Comparison of ENCODE assay signal across 1 cellular context in the genomic region with DNA sequence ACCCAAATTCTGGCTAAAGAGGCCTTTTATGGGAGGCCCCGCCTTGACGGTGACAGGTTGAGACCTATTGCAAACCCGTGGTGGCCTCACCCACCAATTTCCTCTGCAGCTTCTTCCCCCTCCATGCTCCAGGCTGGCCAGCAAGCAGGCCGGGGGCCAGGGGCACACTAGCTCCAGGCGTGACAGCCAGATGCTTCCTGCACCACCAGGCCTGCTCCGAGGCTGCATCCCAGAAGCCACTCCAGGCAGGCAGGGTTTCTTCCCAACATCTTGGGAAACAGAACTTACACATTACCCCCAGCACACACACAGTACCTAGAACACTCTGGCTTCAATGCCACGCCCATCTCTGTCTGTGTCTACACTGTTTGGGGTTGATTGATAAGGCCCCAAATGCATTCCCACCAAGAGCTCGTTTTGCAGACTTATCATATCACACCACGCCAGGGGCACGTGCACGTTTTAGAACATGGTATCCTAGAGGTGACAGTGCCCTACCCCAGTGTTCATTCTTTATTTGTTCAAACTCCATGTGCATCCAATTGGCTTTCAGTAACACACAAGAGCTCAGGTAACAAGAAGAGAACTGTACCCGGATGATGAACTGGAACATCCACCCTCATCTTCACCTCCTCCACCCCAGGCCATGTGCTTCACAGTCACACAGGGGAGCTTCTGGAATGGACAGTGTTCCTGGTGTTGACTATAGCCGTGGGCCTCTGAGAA.
TF ChIP-seq lines count a peak whose summit lies in the region.

No MANE protein-coding gene starts in this region.

TF ChIP-seq in GM23338, 12 proteins besides CTCF, POLR2A, EP300 and RAD21 (continued from another document):
- TF ChIP-seq, protein P1, sequence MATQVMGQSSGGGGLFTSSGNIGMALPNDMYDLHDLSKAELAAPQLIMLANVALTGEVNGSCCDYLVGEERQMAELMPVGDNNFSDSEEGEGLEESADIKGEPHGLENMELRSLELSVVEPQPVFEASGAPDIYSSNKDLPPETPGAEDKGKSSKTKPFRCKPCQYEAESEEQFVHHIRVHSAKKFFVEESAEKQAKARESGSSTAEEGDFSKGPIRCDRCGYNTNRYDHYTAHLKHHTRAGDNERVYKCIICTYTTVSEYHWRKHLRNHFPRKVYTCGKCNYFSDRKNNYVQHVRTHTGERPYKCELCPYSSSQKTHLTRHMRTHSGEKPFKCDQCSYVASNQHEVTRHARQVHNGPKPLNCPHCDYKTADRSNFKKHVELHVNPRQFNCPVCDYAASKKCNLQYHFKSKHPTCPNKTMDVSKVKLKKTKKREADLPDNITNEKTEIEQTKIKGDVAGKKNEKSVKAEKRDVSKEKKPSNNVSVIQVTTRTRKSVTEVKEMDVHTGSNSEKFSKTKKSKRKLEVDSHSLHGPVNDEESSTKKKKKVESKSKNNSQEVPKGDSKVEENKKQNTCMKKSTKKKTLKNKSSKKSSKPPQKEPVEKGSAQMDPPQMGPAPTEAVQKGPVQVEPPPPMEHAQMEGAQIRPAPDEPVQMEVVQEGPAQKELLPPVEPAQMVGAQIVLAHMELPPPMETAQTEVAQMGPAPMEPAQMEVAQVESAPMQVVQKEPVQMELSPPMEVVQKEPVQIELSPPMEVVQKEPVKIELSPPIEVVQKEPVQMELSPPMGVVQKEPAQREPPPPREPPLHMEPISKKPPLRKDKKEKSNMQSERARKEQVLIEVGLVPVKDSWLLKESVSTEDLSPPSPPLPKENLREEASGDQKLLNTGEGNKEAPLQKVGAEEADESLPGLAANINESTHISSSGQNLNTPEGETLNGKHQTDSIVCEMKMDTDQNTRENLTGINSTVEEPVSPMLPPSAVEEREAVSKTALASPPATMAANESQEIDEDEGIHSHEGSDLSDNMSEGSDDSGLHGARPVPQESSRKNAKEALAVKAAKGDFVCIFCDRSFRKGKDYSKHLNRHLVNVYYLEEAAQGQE (IDR thresholded peaks at IDR 0.05; ENCODE audit: unreplicated experiment): no peak
- TF ChIP-seq, protein P2, sequence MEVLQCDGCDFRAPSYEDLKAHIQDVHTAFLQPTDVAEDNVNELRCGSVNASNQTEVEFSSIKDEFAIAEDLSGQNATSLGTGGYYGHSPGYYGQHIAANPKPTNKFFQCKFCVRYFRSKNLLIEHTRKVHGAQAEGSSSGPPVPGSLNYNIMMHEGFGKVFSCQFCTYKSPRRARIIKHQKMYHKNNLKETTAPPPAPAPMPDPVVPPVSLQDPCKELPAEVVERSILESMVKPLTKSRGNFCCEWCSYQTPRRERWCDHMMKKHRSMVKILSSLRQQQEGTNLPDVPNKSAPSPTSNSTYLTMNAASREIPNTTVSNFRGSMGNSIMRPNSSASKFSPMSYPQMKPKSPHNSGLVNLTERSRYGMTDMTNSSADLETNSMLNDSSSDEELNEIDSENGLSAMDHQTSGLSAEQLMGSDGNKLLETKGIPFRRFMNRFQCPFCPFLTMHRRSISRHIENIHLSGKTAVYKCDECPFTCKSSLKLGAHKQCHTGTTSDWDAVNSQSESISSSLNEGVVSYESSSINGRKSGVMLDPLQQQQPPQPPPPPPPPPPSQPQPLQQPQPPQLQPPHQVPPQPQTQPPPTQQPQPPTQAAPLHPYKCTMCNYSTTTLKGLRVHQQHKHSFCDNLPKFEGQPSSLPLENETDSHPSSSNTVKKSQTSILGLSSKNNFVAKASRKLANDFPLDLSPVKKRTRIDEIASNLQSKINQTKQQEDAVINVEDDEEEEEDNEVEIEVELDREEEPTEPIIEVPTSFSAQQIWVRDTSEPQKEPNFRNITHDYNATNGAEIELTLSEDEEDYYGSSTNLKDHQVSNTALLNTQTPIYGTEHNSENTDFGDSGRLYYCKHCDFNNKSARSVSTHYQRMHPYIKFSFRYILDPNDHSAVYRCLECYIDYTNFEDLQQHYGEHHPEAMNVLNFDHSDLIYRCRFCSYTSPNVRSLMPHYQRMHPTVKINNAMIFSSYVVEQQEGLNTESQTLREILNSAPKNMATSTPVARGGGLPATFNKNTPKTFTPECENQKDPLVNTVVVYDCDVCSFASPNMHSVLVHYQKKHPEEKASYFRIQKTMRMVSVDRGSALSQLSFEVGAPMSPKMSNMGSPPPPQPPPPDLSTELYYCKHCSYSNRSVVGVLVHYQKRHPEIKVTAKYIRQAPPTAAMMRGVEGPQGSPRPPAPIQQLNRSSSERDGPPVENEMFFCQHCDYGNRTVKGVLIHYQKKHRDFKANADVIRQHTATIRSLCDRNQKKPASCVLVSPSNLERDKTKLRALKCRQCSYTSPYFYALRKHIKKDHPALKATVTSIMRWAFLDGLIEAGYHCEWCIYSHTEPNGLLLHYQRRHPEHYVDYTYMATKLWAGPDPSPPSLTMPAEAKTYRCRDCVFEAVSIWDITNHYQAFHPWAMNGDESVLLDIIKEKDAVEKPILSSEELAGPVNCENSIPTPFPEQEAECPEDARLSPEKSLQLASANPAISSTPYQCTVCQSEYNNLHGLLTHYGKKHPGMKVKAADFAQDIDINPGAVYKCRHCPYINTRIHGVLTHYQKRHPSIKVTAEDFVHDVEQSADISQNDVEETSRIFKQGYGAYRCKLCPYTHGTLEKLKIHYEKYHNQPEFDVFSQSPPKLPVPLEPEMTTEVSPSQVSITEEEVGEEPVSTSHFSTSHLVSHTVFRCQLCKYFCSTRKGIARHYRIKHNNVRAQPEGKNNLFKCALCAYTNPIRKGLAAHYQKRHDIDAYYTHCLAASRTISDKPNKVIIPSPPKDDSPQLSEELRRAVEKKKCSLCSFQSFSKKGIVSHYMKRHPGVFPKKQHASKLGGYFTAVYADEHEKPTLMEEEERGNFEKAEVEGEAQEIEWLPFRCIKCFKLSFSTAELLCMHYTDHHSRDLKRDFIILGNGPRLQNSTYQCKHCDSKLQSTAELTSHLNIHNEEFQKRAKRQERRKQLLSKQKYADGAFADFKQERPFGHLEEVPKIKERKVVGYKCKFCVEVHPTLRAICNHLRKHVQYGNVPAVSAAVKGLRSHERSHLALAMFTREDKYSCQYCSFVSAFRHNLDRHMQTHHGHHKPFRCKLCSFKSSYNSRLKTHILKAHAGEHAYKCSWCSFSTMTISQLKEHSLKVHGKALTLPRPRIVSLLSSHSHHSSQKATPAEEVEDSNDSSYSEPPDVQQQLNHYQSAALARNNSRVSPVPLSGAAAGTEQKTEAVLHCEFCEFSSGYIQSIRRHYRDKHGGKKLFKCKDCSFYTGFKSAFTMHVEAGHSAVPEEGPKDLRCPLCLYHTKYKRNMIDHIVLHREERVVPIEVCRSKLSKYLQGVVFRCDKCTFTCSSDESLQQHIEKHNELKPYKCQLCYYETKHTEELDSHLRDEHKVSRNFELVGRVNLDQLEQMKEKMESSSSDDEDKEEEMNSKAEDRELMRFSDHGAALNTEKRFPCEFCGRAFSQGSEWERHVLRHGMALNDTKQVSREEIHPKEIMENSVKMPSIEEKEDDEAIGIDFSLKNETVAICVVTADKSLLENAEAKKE (CRISPR knock-in tag; IDR thresholded peaks at IDR 0.05): no peak
- no peak for TF ChIP-seq NANOG (IDR thresholded peaks at IDR 0.05; ENCODE audit: borderline replicate concordance)
- no peak for TF ChIP-seq EZH2phosphoT487 (IDR thresholded peaks at IDR 0.05; ENCODE audit: unreplicated experiment)
- TF ChIP-seq POLR2AphosphoS5 (IDR thresholded peaks at IDR 0.05; ENCODE audit: low read depth): no peak
- TF ChIP-seq ZNF114 (CRISPR knock-in tag; IDR thresholded peaks at IDR 0.05): no peak
- no peak for TF ChIP-seq JUNB (IDR thresholded peaks at IDR 0.05; ENCODE audit: unreplicated experiment)
- TF ChIP-seq EZH2 (IDR thresholded peaks at IDR 0.05; ENCODE audit: low read depth, unreplicated experiment): no peak
- TF ChIP-seq ZNF331 (CRISPR knock-in tag; IDR thresholded peaks at IDR 0.05; ENCODE audit: low read depth): no peak
